8 cellular contexts compared by ENCODE assay signal in genomic region chr13:48094781-48095502, GRCh38. TPM values are rescaled to one million over a fixed set of nuclear protein-coding genes. Genes with fewer than 3 reads are reported as not detected.
DNase-seq lines count a peak whose midpoint lies in the region; ATAC-seq and TF ChIP-seq lines count a peak whose summit lies in the region.

Gene MED4, minus strand, starts transcription at chr13:48095104. Its CDS starts 26 bp downstream, at chr13:48095078.

- WGBS in prostate gland = 9% methylated on average over 54 of the region's 54 CpGs
- WGBS in urinary bladder = 10% methylated on average over 54 of the region's 54 CpGs

- peak within 1 kb of the TSS; percentile 89 for H3K27ac Mint-ChIP-seq in T-helper 1 cell treated with Interleukin-12 subunit alpha and Interleukin-12 subunit beta and Interleukin-4 antibody, amounts not matched to agents 30 μg/mL and 1 μg/mL, for 36 hours

- peaks cover 27% of the 10 kb centered on the region for H3K4me1 Mint-ChIP-seq in T-helper 1 cell treated with Interleukin-12 subunit alpha and Interleukin-12 subunit beta and Interleukin-4 antibody, amounts not matched to agents 30 μg/mL and 1 μg/mL, for 36 hours (ENCODE audit: low read depth)

- H3K9me3 Mint-ChIP-seq in T-helper 1 cell treated with Interleukin-12 subunit alpha and Interleukin-12 subunit beta and Interleukin-4 antibody, amounts not matched to agents 30 μg/mL and 1 μg/mL, for 36 hours = peaks cover 5% of the 10 kb centered on the region

- peak; percentile 97 to 99 (median 99) for TF ChIP-seq CTCF in prostate gland (IDR thresholded peaks at IDR 0.05)

- H3K36me3 ChIP-seq in prostate gland (no peaks in the 10 kb centered on the region), urinary bladder (ENCODE audit: insufficient read depth) (no peaks in the 10 kb centered on the region)

- peak within 1 kb of the TSS; percentile 96 for H3K4me3 Mint-ChIP-seq in T-helper 1 cell treated with Interleukin-12 subunit alpha and Interleukin-12 subunit beta and Interleukin-4 antibody, amounts not matched to agents 30 μg/mL and 1 μg/mL, for 36 hours

- H3K4me3 ChIP-seq in prostate gland (peak within 1 kb of the TSS; percentile 96 to 97), urinary bladder (ENCODE audit: low read depth, low read length) (peak within 1 kb of the TSS; percentile 93)

- peak; percentile 93 for ATAC-seq in HG02885 (IDR thresholded peaks at IDR 0.05; ENCODE audit: poor library complexity, unreplicated experiment)
- ATAC-seq in left ventricle myocardium superior = peak; percentile 98

- H3K27me3 ChIP-seq in prostate gland (replicated peaks; ENCODE audit: insufficient read depth) = no peaks in the 10 kb centered on the region

- H3K27ac ChIP-seq in prostate gland (peak within 1 kb of the TSS; percentile 77 to 83), urinary bladder (ENCODE audit: low read depth) (peak within 1 kb of the TSS; percentile 53)

- intact Hi-C loops in left ventricle myocardium superior (cut with micrococcal nuclease) = no loop called here
- intact Hi-C loops in prostate gland (cut with DNase I) = loop anchor here (2.0 to 10.0 kb wide), 3 partner anchors 28 to 210 kb away; partner anchors contain the start of genes ITM2B and RB1

- H3K36me3 Mint-ChIP-seq in T-helper 1 cell treated with Interleukin-12 subunit alpha and Interleukin-12 subunit beta and Interleukin-4 antibody, amounts not matched to agents 30 μg/mL and 1 μg/mL, for 36 hours (ENCODE audit: low read depth) = peaks cover 6% of the 10 kb centered on the region

- peak; percentile 88 for DNase-seq in NCI-H1694 (lab: John Stamatoyannopoulos, UW)
- DNase-seq in amygdala (lab: John Stamatoyannopoulos, UW) = peak; percentile 45 to 98 (median 90)
- DNase-seq in left ventricle myocardium superior = peak; percentile 98
- peak; percentile 91 for DNase-seq in prostate gland (ENCODE audit: low spot score)

- peak; percentile 90 for TF ChIP-seq POLR2A in GM15510 (IDR thresholded peaks at IDR 0.05; ENCODE audit: borderline replicate concordance, extremely low read depth, insufficient read length)
- TF ChIP-seq POLR2A in prostate gland (IDR thresholded peaks at IDR 0.05) = peak; percentile 70

- H3K4me1 ChIP-seq in prostate gland (replicated peaks) (no peaks in the 10 kb centered on the region), urinary bladder (ENCODE audit: insufficient read depth) (no peaks in the 10 kb centered on the region)

- no peaks in the 10 kb centered on the region for H3K9me3 ChIP-seq in prostate gland

- H3K27me3 Mint-ChIP-seq in T-helper 1 cell treated with Interleukin-12 subunit alpha and Interleukin-12 subunit beta and Interleukin-4 antibody, amounts not matched to agents 30 μg/mL and 1 μg/mL, for 36 hours (ENCODE audit: low read depth) = peaks cover 5% of the 10 kb centered on the region

RNA-seq across cellular contexts. Expression of gene MED4, which starts in this region (rescaled TPM):
- total RNA-seq in left ventricle myocardium superior (43.4 TPM), prostate gland (10 to 100 TPM; 33.9 to 36.4 TPM), urinary bladder (52.4 TPM)
- 56.3 TPM for polyA plus RNA-seq in urinary bladder

Comparison
In these comparisons a context has a peak if more than half of its experiments do, and no peak if none do; other contexts are left out.
1. Peak in every context shown above with its lines: DNase-seq, ATAC-seq, H3K4me3 ChIP-seq and H3K27ac ChIP-seq.